In genomic region chr4:152937280-152937534, GRCh38 we compare ENCODE assay signal across 8 cellular contexts. TPM values are rescaled to one million over a fixed set of nuclear protein-coding genes. Genes with fewer than 3 reads are reported as not detected.
DNase-seq lines count a peak whose midpoint lies in the region; ATAC-seq and TF ChIP-seq lines count a peak whose summit lies in the region.

No MANE protein-coding gene starts in this region.

- POLR2A ChIA-PET in activated B cell treated with CpG ODN at 0.5 μM for 24 hours (lab: Charles Lee) = no interaction called here

- H3K4me1 Mint-ChIP-seq in GM23338 (peaks cover 42% of the 10 kb centered on the region), activated B cell treated with CpG ODN at 0.5 μM for 24 hours (peaks cover 22% of the 10 kb centered on the region)

- WGBS in hepatocyte (ENCODE audit: low lambda C conversion rate, missing lambda C conversion rate) = 3% methylated on average over 8 of the region's 25 CpGs

- intact Hi-C loops in activated B cell treated with CpG ODN at 0.5 μM for 24 hours (cut with micrococcal nuclease) (loop anchor here (2.0 to 5.0 kb wide), 2 partner anchors 146 to 190 kb away; no protein-coding TSS in a partner anchor), head of caudate nucleus (cut with DNase I) (no loop called here)

- peak overlapping the region; percentile 83 for H3K4me2 ChIP-seq in GM23338
- peak overlapping the region; percentile 100 for H3K4me2 ChIP-seq in hepatocyte

- no peak overlapping the region for H3K27ac Mint-ChIP-seq in GM23338
- no peak overlapping the region for H3K27ac Mint-ChIP-seq in activated B cell treated with CpG ODN at 0.5 μM for 24 hours

- H3K79me2 ChIP-seq in GM23338 (replicated peaks; ENCODE audit: insufficient read depth) (peaks cover 51% of the 10 kb centered on the region), hepatocyte (no peaks in the 10 kb centered on the region)

- H4K20me1 ChIP-seq in GM23338 (replicated peaks; ENCODE audit: insufficient read depth) (peaks cover 25% of the 10 kb centered on the region), hepatocyte (ENCODE audit: insufficient read depth, poor library complexity, severe bottlenecking) (no peaks in the 10 kb centered on the region)

- no peak for TF ChIP-seq CTCF in GM23338 (conservative IDR thresholded peaks at IDR 0.05; ENCODE audit: low read depth in 2 of 2)
- TF ChIP-seq CTCF in activated B cell treated with CpG ODN at 0.5 μM for 24 hours (IDR thresholded peaks at IDR 0.05) = no peak
- no peak for TF ChIP-seq CTCF in hepatocyte (IDR thresholded peaks at IDR 0.05; ENCODE audit: poor library complexity)

- H3K36me3 ChIP-seq in GM23338 (ENCODE audit: insufficient read depth) = no peaks in the 10 kb centered on the region
- no peaks in the 10 kb centered on the region for H3K36me3 ChIP-seq in hepatocyte (replicated peaks; ENCODE audit: insufficient read depth, low read depth)

- H3K27me3 ChIP-seq in GM23338 (ENCODE audit: insufficient read depth) (peaks cover 25% of the 10 kb centered on the region), hepatocyte (peaks cover 9% of the 10 kb centered on the region)

- CTCF ChIA-PET in activated B cell treated with CpG ODN at 0.5 μM for 24 hours (lab: Charles Lee) = interaction anchor here (0.8 to 3.5 kb wide), 2 partner anchors 146 to 190 kb away, joined by 3 to 11 read pairs; no protein-coding TSS in a partner anchor

- no peaks in the 10 kb centered on the region for H3K9me3 ChIP-seq in hepatocyte (ENCODE audit: low read depth)

- no peak overlapping the region for H3K27ac ChIP-seq in GM23338 (ENCODE audit: low read depth)
- peak overlapping the region; percentile 87 for H3K27ac ChIP-seq in hepatocyte
- peak overlapping the region in 18 of 21 experiments; percentile 9 to 85 (median 74) for H3K27ac ChIP-seq in skin epidermis

- H3K4me3 Mint-ChIP-seq in GM23338 = peak overlapping the region; percentile 93; the same call in 2 of the 3 replicates
- peak overlapping the region; percentile 73 for H3K4me3 Mint-ChIP-seq in activated B cell treated with CpG ODN at 0.5 μM for 24 hours

- peaks cover 11% of the 10 kb centered on the region; the same call in 2 of the 3 replicates for H3K36me3 Mint-ChIP-seq in GM23338 (ENCODE audit: low read depth)
- H3K36me3 Mint-ChIP-seq in activated B cell treated with CpG ODN at 0.5 μM for 24 hours (ENCODE audit: low read depth) = no peaks in the 10 kb centered on the region

- H3K4me3 ChIP-seq in GM23338 (peak overlapping the region; percentile 94), hepatocyte (peak overlapping the region; percentile 96), skin epidermis (peak overlapping the region; percentile 44 to 83 (median 65))

- H2AFZ ChIP-seq in GM23338 = no peak overlapping the region
- H2AFZ ChIP-seq in hepatocyte = peak overlapping the region; percentile 68

- H3K4me1 ChIP-seq in GM23338 (ENCODE audit: insufficient read depth) = peaks cover 23% of the 10 kb centered on the region
- H3K4me1 ChIP-seq in hepatocyte (ENCODE audit: insufficient read depth) = no peaks in the 10 kb centered on the region

- H3K9me3 Mint-ChIP-seq in GM23338 (no peaks in the 10 kb centered on the region), activated B cell treated with CpG ODN at 0.5 μM for 24 hours (no peaks in the 10 kb centered on the region)

- peaks cover 8% of the 10 kb centered on the region; the same call in 1 of the 2 replicates for H3F3A ChIP-seq in GM23338 (replicated peaks; ENCODE audit: low read depth)

- peaks cover 30% of the 10 kb centered on the region for H3K27me3 Mint-ChIP-seq in GM23338 (ENCODE audit: insufficient read depth, low read depth, poor library complexity)
- peaks cover 56% of the 10 kb centered on the region for H3K27me3 Mint-ChIP-seq in activated B cell treated with CpG ODN at 0.5 μM for 24 hours

- ATAC-seq in GM23338 (no peak), activated B cell treated with CpG ODN at 0.5 μM for 24 hours (ENCODE audit: low read depth) (peak; percentile 12)

- no peaks in the 10 kb centered on the region for H3K9me2 ChIP-seq in GM23338 (ENCODE audit: insufficient read depth)
- H3K9me2 ChIP-seq in hepatocyte (replicated peaks; ENCODE audit: insufficient read depth) = no peaks in the 10 kb centered on the region

- DNase-seq in GM23338 (ENCODE audit: low spot score) = no peak
- DNase-seq in activated B cell treated with CpG ODN at 0.5 μM for 24 hours = no peak
- DNase-seq in hepatocyte (ENCODE audit: low spot score) = no peak
- no peak for DNase-seq in SIG-M5 (lab: John Stamatoyannopoulos, UW)
- DNase-seq in NCI-H446 treated with DMSO at 0.1 percent for 48 hours (lab: John Stamatoyannopoulos, UW) = no peak
- DNase-seq in head of caudate nucleus = no peak
- no peak for DNase-seq in dedifferentiated amniotic fluid mesenchymal stem cell (ENCODE audit: extremely low spot score)

TF ChIP-seq in GM23338, 12 proteins besides CTCF, POLR2A, EP300 and RAD21:
- TF ChIP-seq STAT1 (IDR thresholded peaks at IDR 0.05; ENCODE audit: unreplicated experiment) (no peak), NANOG (IDR thresholded peaks at IDR 0.05; ENCODE audit: borderline replicate concordance) (no peak), ZNF114 (CRISPR knock-in tag; IDR thresholded peaks at IDR 0.05) (no peak), POLR2AphosphoS5 (IDR thresholded peaks at IDR 0.05; ENCODE audit: low read depth) (no peak), EZH2 (IDR thresholded peaks at IDR 0.05; ENCODE audit: low read depth, unreplicated experiment) (no peak)

RNA-seq across cellular contexts. Expression of gene FHDC1, which starts 1.1 kb away (rescaled TPM):
- total RNA-seq in GM23338 (2014; rRNA removed; shearing (Covaris generic)) = 21.6 and 22.8 TPM in 2 replicates
- polyA plus RNA-seq in GM23338 (2016; fragmentation: Nextera tagmentation; extraction: Ambion mirVana) = 9.1 and 9.5 TPM in 2 replicates
- 0.12 and 0.33 TPM in 2 replicates for total RNA-seq in activated B cell treated with CpG ODN at 0.5 μM for 24 hours
- 3.1 TPM in 2 replicates for total RNA-seq in hepatocyte
- polyA plus RNA-seq in hepatocyte = 1.7 and 2.1 TPM in 2 replicates
